23 cellular contexts compared by ENCODE assay signal in the genomic region with DNA sequence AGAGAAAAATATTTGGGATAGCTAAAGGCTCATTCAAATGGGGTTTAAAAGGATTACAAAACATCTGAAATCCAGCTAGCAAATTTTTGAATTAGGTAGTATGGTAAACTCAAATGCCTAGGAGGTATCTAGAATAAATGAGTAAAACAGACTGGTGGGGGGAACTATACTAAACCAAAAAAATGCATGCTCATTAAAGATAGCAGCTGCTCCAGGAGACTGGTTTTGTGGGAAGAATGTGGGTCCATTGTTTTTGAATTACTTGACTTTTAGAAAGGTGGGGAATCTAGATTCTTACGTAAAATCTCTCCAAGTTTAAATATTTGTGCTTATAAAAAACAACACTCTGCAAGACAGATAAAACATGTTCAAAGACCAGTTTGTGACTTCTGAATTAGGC.
"Had no signal": no experiment of that assay in that cellular context is flagged by ENCODE, and none has a peak within 500 bp of the region (broad histone marks: within the 10 kb centered on the region; RNA-seq: fewer than 3 reads in every experiment).

No MANE protein-coding gene starts in this region.

- H3K9me3 ChIP-seq: body of pancreas, left ventricle myocardium inferior, prostate gland, right atrium auricular region, upper lobe of right lung had no signal

- H3K27ac ChIP-seq: body of pancreas, cardiac muscle cell, left ventricle myocardium inferior, prostate gland, right atrium auricular region, upper lobe of right lung had no signal

- H3K27me3 Mint-ChIP-seq: activated CD4-positive, alpha-beta T cell treated with anti-CD3 and anti-CD28 coated beads for 36 hours; activated naive CD8-positive, alpha-beta T cell treated with anti-CD3 and anti-CD28 coated beads for 36 hours had no signal

- H3K4me3 ChIP-seq: body of pancreas, cardiac muscle cell, left ventricle myocardium inferior, prostate gland, right atrium auricular region, upper lobe of right lung had no signal

- ATAC-seq: activated CD4-positive, alpha-beta T cell treated with anti-CD3 and anti-CD28 coated beads for 36 hours; body of pancreas; natural killer cell treated with Interleukin-12 subunit alpha and Interleukin-12 subunit beta and Interleukin-15 and Interleukin-18, amount 100 ng/mL, for 72 hours; stimulated activated naive CD8-positive, alpha-beta T cell treated with anti-CD3 and anti-CD28 coated beads, Interleukin-15, Interleukin-2, amounts not matched to agents 100 U/mL and 50 U/mL, for 24 hours; upper lobe of right lung had no signal

- H3K4me1 Mint-ChIP-seq: activated CD4-positive, alpha-beta T cell treated with anti-CD3 and anti-CD28 coated beads for 36 hours; activated naive CD8-positive, alpha-beta T cell treated with anti-CD3 and anti-CD28 coated beads for 36 hours had no signal

- H3K4me3 Mint-ChIP-seq: activated CD4-positive, alpha-beta T cell treated with anti-CD3 and anti-CD28 coated beads for 36 hours; activated naive CD8-positive, alpha-beta T cell treated with anti-CD3 and anti-CD28 coated beads for 36 hours; natural killer cell treated with Interleukin-12 subunit alpha and Interleukin-12 subunit beta and Interleukin-15 and Interleukin-18, amount 100 ng/mL, for 72 hours had no signal

- H3K27me3 ChIP-seq: body of pancreas, cardiac muscle cell, right atrium auricular region, upper lobe of right lung had no signal

- DNase-seq: activated CD4-positive, alpha-beta T cell treated with anti-CD3 and anti-CD28 coated beads for 36 hours; activated CD4-positive, alpha-beta T cell treated with anti-CD3 and anti-CD28 coated beads, Interleukin-2, amount 50 U/mL, for 4 hours; activated CD8-positive, alpha-beta memory T cell treated with anti-CD3 and anti-CD28 coated beads, Interleukin-2, amount 50 U/mL, for 48 hours; activated naive CD4-positive, alpha-beta T cell treated with Interleukin-2 at 50 U/mL for 16 hours; activated naive CD8-positive, alpha-beta T cell treated with anti-CD3 and anti-CD28 coated beads for 36 hours; activated T-cell treated with anti-CD3 and anti-CD28 coated beads, Interleukin-2, amount 50 U/mL, for 48 hours; body of pancreas; cortex of kidney; effector CD4-positive, alpha-beta T cell; erythroblast; foreskin melanocyte; hippocampal formation; left ventricle myocardium inferior; midbrain; stimulated activated CD4-positive, alpha-beta T cell treated with anti-CD3 and anti-CD28 coated beads, Interleukin-12 subunit alpha, Interleukin-12 subunit beta, amount 100 ng/mL, for 4 hours; stimulated activated CD4-positive, alpha-beta T cell treated with anti-CD3 and anti-CD28 coated beads, Interleukin-4, amount 100 ng/mL, for 4 hours; stimulated activated naive CD8-positive, alpha-beta T cell treated with anti-CD3 and anti-CD28 coated beads, Interleukin-15, Interleukin-2, amounts not matched to agents 100 U/mL and 50 U/mL, for 24 hours; T-helper 9 cell; upper lobe of right lung had no signal

- H3K36me3 ChIP-seq: cardiac muscle cell, left ventricle myocardium inferior, prostate gland, right atrium auricular region, upper lobe of right lung had no signal

- H3K9me3 Mint-ChIP-seq: activated naive CD8-positive, alpha-beta T cell treated with anti-CD3 and anti-CD28 coated beads for 36 hours had no signal

- H3K4me1 ChIP-seq: body of pancreas, left ventricle myocardium inferior, prostate gland, right atrium auricular region, upper lobe of right lung had no signal

- H3K27ac Mint-ChIP-seq: activated CD4-positive, alpha-beta T cell treated with anti-CD3 and anti-CD28 coated beads for 36 hours; activated naive CD8-positive, alpha-beta T cell treated with anti-CD3 and anti-CD28 coated beads for 36 hours; natural killer cell treated with Interleukin-12 subunit alpha and Interleukin-12 subunit beta and Interleukin-15 and Interleukin-18, amount 100 ng/mL, for 72 hours had no signal

- H3K36me3 Mint-ChIP-seq: natural killer cell treated with Interleukin-12 subunit alpha and Interleukin-12 subunit beta and Interleukin-15 and Interleukin-18, amount 100 ng/mL, for 72 hours had no signal
